Comparison of ENCODE assay signal across 10 cellular contexts in the genomic region with DNA sequence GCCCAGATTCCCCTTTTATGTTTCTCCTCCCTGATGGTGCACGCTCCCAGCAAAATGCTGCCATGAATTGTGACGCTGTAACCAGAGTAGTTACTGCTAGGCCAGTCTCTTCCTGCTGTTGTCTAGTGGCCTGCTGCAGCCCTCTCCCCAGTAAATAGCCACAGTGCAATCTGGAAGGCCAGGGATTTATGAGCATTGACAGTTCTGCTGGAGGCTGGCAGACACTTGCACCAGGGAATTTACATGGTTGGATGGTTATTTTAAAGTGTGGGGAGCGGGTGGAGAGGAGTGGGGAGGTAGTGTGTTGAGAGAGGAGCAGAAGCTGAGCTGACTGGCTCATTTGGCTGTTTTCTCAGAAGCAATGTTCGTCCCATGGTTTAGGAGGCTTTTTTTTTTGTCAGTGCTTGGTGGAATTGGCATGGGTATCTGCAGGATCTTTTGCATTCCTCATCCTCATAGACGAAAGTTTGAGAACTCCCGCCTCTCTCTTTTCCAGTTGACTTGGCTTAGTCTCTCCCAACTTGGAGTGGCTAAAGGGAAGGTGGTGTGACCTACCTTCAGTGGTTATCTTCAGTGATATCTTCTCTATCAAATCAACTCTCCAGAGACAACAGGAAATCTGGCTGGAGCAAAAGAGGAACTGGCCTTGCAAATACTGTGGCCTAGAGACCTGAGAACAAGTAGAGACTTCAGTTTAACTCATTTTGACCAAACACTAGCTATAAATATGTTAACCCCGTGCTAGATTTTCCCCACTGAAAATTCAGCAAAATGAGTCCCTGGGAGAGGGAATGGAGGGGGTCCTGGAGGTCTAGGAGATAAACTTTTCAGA.
DNase-seq lines count a peak whose midpoint lies in the region; ATAC-seq and TF ChIP-seq lines count a peak whose summit lies in the region.
"Had no signal": no experiment of that assay in that cellular context is flagged by ENCODE, and none has a peak within 500 bp of the region (broad histone marks: within the 10 kb centered on the region; RNA-seq: fewer than 3 reads in every experiment).

No MANE protein-coding gene starts in this region.

- no peaks in the 10 kb centered on the region for H3K27me3 ChIP-seq in layer of hippocampus (ENCODE audit: control insufficient read depth, insufficient read depth, low read length)

- in situ Hi-C loops in GM13976 (cut with MboI; ENCODE audit: low sequenced_read_pairs, unreplicated experiment), result no loop called here

- no peak for TF ChIP-seq POLR2A in NB4 (IDR thresholded peaks at IDR 0.05; ENCODE audit: extremely low read depth, insufficient read length)

- no peak overlapping the region for H3K4me3 ChIP-seq in NB4 (ENCODE audit: low read depth, low read length)

- DNase-seq in GM13976 (ENCODE audit: low spot score) (peak; percentile 41), NB4 (ENCODE audit: low read depth) (peak; percentile 69), islet precursor cell (no peak), NCI-H146 (lab: John Stamatoyannopoulos, UW) (no peak), HPDE6-E6E7 (ENCODE audit: extremely low spot score) (no peak)
- DNase-seq: amniotic stem cell, NCI-H446 treated with DMSO at 0.1 percent for 48 hours had no signal

- TF ChIP-seq CTCF in GM13976 (IDR thresholded peaks at IDR 0.05; ENCODE audit: borderline replicate concordance, control extremely low read depth, extremely low read depth, insufficient read depth, missing control alignments) (no peak), NB4 (IDR thresholded peaks at IDR 0.05; ENCODE audit: low read depth, low read length) (no peak)

- H3K27ac ChIP-seq in layer of hippocampus (ENCODE audit: low read depth, low read length), result peak overlapping the region; percentile 22

- ATAC-seq in HG02759 (IDR thresholded peaks at IDR 0.05; ENCODE audit: unreplicated experiment) (peak; percentile 47), HG03280 (IDR thresholded peaks at IDR 0.05; ENCODE audit: unreplicated experiment) (no peak)

Comparison
In these comparisons a context has a peak if more than half of its experiments do, and no peak if none do; other contexts are left out.
1. DNase-seq: peak in GM13976 (single experiment) and NB4 (single experiment); none in islet precursor cell (single experiment), NCI-H146 (single experiment) and HPDE6-E6E7 (single experiment).